In genomic region chr15:92623435-92623834, GRCh38 we compare ENCODE assay signal across 13 cellular contexts. TPM values are rescaled to one million over a fixed set of nuclear protein-coding genes. Genes with fewer than 3 reads are reported as not detected.
A peak's percentile ranks its signal among the peaks of the same experiment; 100 is the strongest.
DNase-seq lines count a peak whose midpoint lies in the region; ATAC-seq, FAIRE-seq and TF ChIP-seq lines count a peak whose summit lies in the region.
"Had no signal": no experiment of that assay in that cellular context is flagged by ENCODE, and none has a peak within 500 bp of the region (broad histone marks: within the 10 kb centered on the region; RNA-seq: fewer than 3 reads in every experiment).

No MANE protein-coding gene starts in this region.

- CTCF ChIA-PET in T-cell (lab: Charles Lee) = no interaction called here

- no peaks in the 10 kb centered on the region; the same call in 1 of the 2 replicates for H4K20me1 ChIP-seq in GM23338 (replicated peaks; ENCODE audit: insufficient read depth)

- in situ Hi-C loops in gastrocnemius medialis (cut with MboI; ENCODE audit: low sequenced_read_pairs in 4 of 4) = no loop called here

- H3F3A ChIP-seq in GM23338 (replicated peaks; ENCODE audit: low read depth) = no peaks in the 10 kb centered on the region

- H3K4me3 ChIP-seq in GM23338 (no peak overlapping the region), gastrocnemius medialis (no peak overlapping the region), vagina (no peak overlapping the region)

- H3K36me3 ChIP-seq in GM23338 (ENCODE audit: insufficient read depth) = no peaks in the 10 kb centered on the region
- no peaks in the 10 kb centered on the region for H3K36me3 ChIP-seq in gastrocnemius medialis
- H3K36me3 ChIP-seq in vagina = no peaks in the 10 kb centered on the region

- ATAC-seq in GM23338 (no peak), gastrocnemius medialis (peak; percentile 89), T-cell (replicated peaks in 1 of 4) (no peak), HG03159 (IDR thresholded peaks at IDR 0.05; ENCODE audit: unreplicated experiment) (no peak)

- peak overlapping the region; percentile 14; the same call in 1 of the 2 replicates for H3K27ac Mint-ChIP-seq in GM23338
- H3K27ac Mint-ChIP-seq in chondrocyte (ENCODE audit: unreplicated experiment) = peak overlapping the region; percentile 57
- H3K27ac Mint-ChIP-seq in T-cell = no peak overlapping the region
- H3K27ac Mint-ChIP-seq: activated naive CD8-positive, alpha-beta T cell treated with anti-CD3 and anti-CD28 coated beads, Interleukin-2, amount 10 ng/mL, durations not matched to agents 7 days and 5 days; CD4-positive, alpha-beta memory T cell; mesothelial cell of epicardium had no signal

- TF ChIP-seq CTCF in GM23338 (conservative IDR thresholded peaks at IDR 0.05; ENCODE audit: low read depth in 2 of 2) (no peak), chondrocyte (IDR thresholded peaks at IDR 0.05) (no peak), gastrocnemius medialis (IDR thresholded peaks at IDR 0.05 in 4 of 5, conservative IDR thresholded peaks at IDR 0.05 in 1 of 5) (no peak), vagina (IDR thresholded peaks at IDR 0.05) (no peak)

- POLR2A ChIA-PET in T-cell (lab: Charles Lee) = no interaction called here

- H3K36me3 Mint-ChIP-seq in GM23338 (ENCODE audit: low read depth) = peaks cover 7% of the 10 kb centered on the region
- peaks cover 2% of the 10 kb centered on the region for H3K36me3 Mint-ChIP-seq in chondrocyte (ENCODE audit: low read depth)
- no peaks in the 10 kb centered on the region for H3K36me3 Mint-ChIP-seq in T-cell
- H3K36me3 Mint-ChIP-seq: activated naive CD8-positive, alpha-beta T cell treated with anti-CD3 and anti-CD28 coated beads, Interleukin-2, amount 10 ng/mL, durations not matched to agents 7 days and 5 days; CD4-positive, alpha-beta memory T cell had no signal

- H3K9me3 ChIP-seq in gastrocnemius medialis (no peaks in the 10 kb centered on the region), vagina (no peaks in the 10 kb centered on the region)

- H2AFZ ChIP-seq in GM23338 = no peak overlapping the region

- H3K4me2 ChIP-seq in GM23338 = no peak overlapping the region

- H3K4me1 ChIP-seq in GM23338 (ENCODE audit: insufficient read depth) (no peaks in the 10 kb centered on the region), gastrocnemius medialis (peaks cover 35 to 46% of the 10 kb centered on the region in 2 donors), vagina (peaks cover 36% of the 10 kb centered on the region)

- H3K79me2 ChIP-seq in GM23338 (replicated peaks; ENCODE audit: insufficient read depth) = no peaks in the 10 kb centered on the region

- no peaks in the 10 kb centered on the region for H3K27me3 ChIP-seq in GM23338 (ENCODE audit: insufficient read depth)
- H3K27me3 ChIP-seq in gastrocnemius medialis = no peaks in the 10 kb centered on the region
- H3K27me3 ChIP-seq in vagina = no peaks in the 10 kb centered on the region

- H3K9me3 Mint-ChIP-seq in GM23338 (no peaks in the 10 kb centered on the region), chondrocyte (ENCODE audit: low read depth) (no peaks in the 10 kb centered on the region), T-cell (no peaks in the 10 kb centered on the region)
- H3K9me3 Mint-ChIP-seq: activated naive CD8-positive, alpha-beta T cell treated with anti-CD3 and anti-CD28 coated beads, Interleukin-2, amount 10 ng/mL, durations not matched to agents 7 days and 5 days; CD4-positive, alpha-beta memory T cell; mesothelial cell of epicardium had no signal

- H3K27ac ChIP-seq in GM23338 (ENCODE audit: low read depth) (0 out of 2 replicates have a peak overlapping the region, but pooled peaks have one; percentile 32), gastrocnemius medialis (peak overlapping the region; percentile 84 to 92 (median 90)), vagina (no peak overlapping the region)

- intact Hi-C loops in gastrocnemius medialis (cut with DNase I; ENCODE audit: low total_unique reads) = loop anchor here (2.0 kb wide), 1 partner anchor 589 kb away; no protein-coding TSS in a partner anchor
- intact Hi-C loops in vagina (cut with DNase I) = no loop called here

- DNase-seq in GM23338 (ENCODE audit: low spot score) (no peak), NCI-H345 treated with DMSO at 0.1 percent for 48 hours (lab: John Stamatoyannopoulos, UW; ENCODE audit: unreplicated experiment) (peak; percentile 59), chondrocyte (ENCODE audit: low spot score) (peak; percentile 77), gastrocnemius medialis (peak; percentile 89 to 96), H54 (ENCODE audit: insufficient read length, low spot score) (no peak), T-cell (no peak), vagina (ENCODE audit: extremely low spot score in 2 of 2) (no peak)
- DNase-seq: activated naive CD8-positive, alpha-beta T cell treated with anti-CD3 and anti-CD28 coated beads, Interleukin-2, amount 10 ng/mL, durations not matched to agents 7 days and 5 days; CD4-positive, alpha-beta memory T cell; NCI-H226; stimulated activated CD4-positive, alpha-beta T cell treated with anti-CD3 and anti-CD28 coated beads, Interleukin-12 subunit alpha, Interleukin-12 subunit beta, amount 100 ng/mL, for 4 hours had no signal

- H3K4me3 Mint-ChIP-seq in GM23338 (no peak overlapping the region), chondrocyte (ENCODE audit: unreplicated experiment) (no peak overlapping the region), T-cell (no peak overlapping the region)
- H3K4me3 Mint-ChIP-seq: activated naive CD8-positive, alpha-beta T cell treated with anti-CD3 and anti-CD28 coated beads, Interleukin-2, amount 10 ng/mL, durations not matched to agents 7 days and 5 days; CD4-positive, alpha-beta memory T cell; mesothelial cell of epicardium had no signal

- FAIRE-seq in H54 (lab: Jason Lieb, UNC) = no peak

- H3K4me1 Mint-ChIP-seq in GM23338 (peaks cover 11% of the 10 kb centered on the region), chondrocyte (ENCODE audit: low read depth) (peaks cover 75% of the 10 kb centered on the region), T-cell (peaks cover 0 to 2% (median 0%) of the 10 kb centered on the region in 3 donors)

- peak in 1 of 2 donors; percentile 49 for TF ChIP-seq POLR2A in gastrocnemius medialis (IDR thresholded peaks at IDR 0.05)
- TF ChIP-seq POLR2A in H54 (IDR thresholded peaks at IDR 0.05; ENCODE audit: low read depth, low read length) = no peak
- TF ChIP-seq POLR2A in vagina (IDR thresholded peaks at IDR 0.05) = no peak

- H3K9me2 ChIP-seq in GM23338 (ENCODE audit: insufficient read depth) = no peaks in the 10 kb centered on the region

- H3K27me3 Mint-ChIP-seq in GM23338 (ENCODE audit: insufficient read depth, low read depth, poor library complexity) = no peaks in the 10 kb centered on the region
- no peaks in the 10 kb centered on the region for H3K27me3 Mint-ChIP-seq in chondrocyte (ENCODE audit: low read depth)
- no peaks in the 10 kb centered on the region for H3K27me3 Mint-ChIP-seq in T-cell
- H3K27me3 Mint-ChIP-seq: activated naive CD8-positive, alpha-beta T cell treated with anti-CD3 and anti-CD28 coated beads, Interleukin-2, amount 10 ng/mL, durations not matched to agents 7 days and 5 days had no signal

TF ChIP-seq in GM23338, 12 proteins besides CTCF, POLR2A, EP300 and RAD21 (continues in another document):
- TF ChIP-seq JUNB (IDR thresholded peaks at IDR 0.05; ENCODE audit: unreplicated experiment) (no peak), STAT1 (IDR thresholded peaks at IDR 0.05; ENCODE audit: unreplicated experiment) (no peak), CREB1 (CRISPR knock-in tag; IDR thresholded peaks at IDR 0.05; ENCODE audit: low read depth) (no peak), NANOG (IDR thresholded peaks at IDR 0.05; ENCODE audit: borderline replicate concordance) (no peak)

RNA-seq across cellular contexts. Expression of gene FAM174B, which starts 32.1 kb away (rescaled TPM):
- total RNA-seq in GM23338 (2014; rRNA removed; shearing (Covaris generic)) = 15.0 and 25.1 TPM in 2 replicates
- polyA plus RNA-seq in GM23338 (2016; fragmentation: Nextera tagmentation; extraction: Ambion mirVana) = 21.5 and 21.8 TPM in 2 replicates
- total RNA-seq in chondrocyte (11.0 to 24.0 TPM (median 21.9 TPM) in 3 replicates), gastrocnemius medialis (10 to 100 TPM in 3 of 4 donors, 1 to 10 TPM in 1; 7.6 to 22.5 (median 11.6) TPM), T-cell (10 to 100 TPM in 1 of 5 donors, 1 to 10 TPM in 4; 3.6 to 12.3 (median 4.2) TPM), vagina (4.9 TPM)

Comparison
In these comparisons a context has a peak if more than half of its experiments do, and no peak if none do; other contexts are left out.
1. ATAC-seq: peak in gastrocnemius medialis (2 of 2); none in GM23338 (single experiment), T-cell (0 of 4) and HG03159 (single experiment).
2. DNase-seq: peak in NCI-H345 treated with DMSO at 0.1 percent for 48 hours (single experiment), chondrocyte (single experiment) and gastrocnemius medialis (2 of 2); none in GM23338 (single experiment), H54 (single experiment), T-cell (0 of 34) and vagina (0 of 2).
3. H3K27ac Mint-ChIP-seq: peak in GM23338 (single experiment) and chondrocyte (single experiment); none in T-cell (0 of 2).